ENCODE assay signal across 27 cellular contexts in genomic region chr4:186023975-186024374, GRCh38.
"Had no signal": no experiment of that assay in that cellular context is flagged by ENCODE, and none has a peak within 500 bp of the region (broad histone marks: within the 10 kb centered on the region; RNA-seq: fewer than 3 reads in every experiment).

No MANE protein-coding gene starts in this region.

- ATAC-seq: effector memory CD8-positive, alpha-beta T cell; esophagus mucosa; gastrocnemius medialis; heart right ventricle; left cardiac atrium; left lung; left ventricle myocardium superior; lower lobe of right lung; mucosa of descending colon had no signal

- FAIRE-seq: endometrium, islet of Langerhans, keratinocyte had no signal

- H3K27ac ChIP-seq: colonic mucosa, epithelial cell of prostate, gastrocnemius medialis, heart right ventricle, left lung, lower lobe of right lung had no signal

- H3K4me3 ChIP-seq: colonic mucosa, esophagus squamous epithelium, gastrocnemius medialis, heart right ventricle, left lung, lower lobe of right lung, mucosa of descending colon had no signal

- H3K9me3 ChIP-seq: colonic mucosa, esophagus squamous epithelium, gastrocnemius medialis, left lung, lower lobe of right lung, mucosa of descending colon had no signal

- H3K9me3 Mint-ChIP-seq: dendritic cell treated with granulocyte-macrophage colony-stimulating factor and Interleukin-4, amounts not matched to agents 40 ng/mL and 50 ng/mL, for 4 days; effector memory CD8-positive, alpha-beta T cell had no signal

- H3K27me3 ChIP-seq: colonic mucosa, esophagus squamous epithelium, gastrocnemius medialis, heart right ventricle, left lung had no signal

- DNase-seq: colonic mucosa; cortex of kidney; effector CD8-positive, alpha-beta T cell; effector memory CD8-positive, alpha-beta T cell; erythroblast; esophagus squamous epithelium; foreskin fibroblast; foreskin melanocyte; gastrocnemius medialis; glutamatergic neuron; head of caudate nucleus; heart right ventricle; hippocampal formation; left cardiac atrium; left ventricle myocardium superior; lower lobe of right lung; mesenchymal stem cell; mucosa of descending colon had no signal

- H3K4me3 Mint-ChIP-seq: dendritic cell treated with granulocyte-macrophage colony-stimulating factor and Interleukin-4, amounts not matched to agents 40 ng/mL and 50 ng/mL, for 4 days; effector memory CD8-positive, alpha-beta T cell; endodermal cell; mesothelial cell of epicardium had no signal

- H3K27ac Mint-ChIP-seq: dendritic cell treated with granulocyte-macrophage colony-stimulating factor and Interleukin-4, amounts not matched to agents 40 ng/mL and 50 ng/mL, for 4 days; effector memory CD8-positive, alpha-beta T cell; endodermal cell; mesothelial cell of epicardium had no signal

- H3K4me1 ChIP-seq: colonic mucosa had no signal

- H3K4me1 Mint-ChIP-seq: endodermal cell had no signal

- H3K36me3 ChIP-seq: colonic mucosa, esophagus squamous epithelium, gastrocnemius medialis, heart right ventricle, left lung, lower lobe of right lung had no signal
